In the genomic region with DNA sequence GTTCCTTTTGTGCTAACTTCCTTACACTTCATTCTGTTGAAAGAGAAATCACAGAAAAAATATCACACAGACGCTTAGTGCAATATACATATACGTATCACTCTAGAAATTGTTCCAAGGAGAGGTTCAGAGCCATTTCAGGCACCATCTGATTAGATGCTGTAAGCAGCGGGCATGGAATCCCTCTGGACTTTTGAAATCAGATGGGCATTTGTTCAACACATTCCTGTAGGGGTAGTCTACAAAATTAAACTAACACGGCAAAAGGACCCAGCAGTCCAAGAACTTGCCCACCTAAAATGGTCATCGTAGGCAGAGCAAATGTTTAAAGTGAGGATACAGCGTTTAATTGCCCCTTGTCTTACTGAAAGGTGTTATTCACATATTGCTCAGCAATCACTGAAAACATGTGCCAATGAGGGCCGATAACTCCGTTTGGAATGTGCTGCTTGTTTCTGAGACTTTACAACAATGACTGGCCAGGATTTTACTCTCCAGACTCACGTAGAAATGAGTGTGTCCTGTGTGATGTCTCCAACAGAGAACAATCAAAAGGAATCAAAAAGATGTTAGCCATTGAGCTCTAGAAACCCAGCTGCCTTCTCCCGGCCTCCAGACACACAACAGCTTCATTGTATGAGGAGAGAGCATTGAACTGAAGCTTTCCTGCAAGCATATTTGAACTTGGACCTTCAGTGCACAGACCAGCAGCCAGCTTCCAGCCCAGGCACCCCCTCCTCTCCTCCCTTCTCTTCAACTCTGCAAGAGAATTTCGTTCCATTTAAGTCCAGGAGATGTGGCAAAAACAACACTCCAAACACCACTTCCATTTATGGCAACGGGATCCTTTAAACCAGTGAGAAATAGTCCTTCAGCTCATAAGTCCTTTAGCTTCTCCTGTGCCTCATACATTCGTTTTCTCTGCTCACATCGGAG, we compare ENCODE assay signal across 1 cellular context.
TF ChIP-seq lines count a peak whose summit lies in the region.

No MANE protein-coding gene starts in this region.

TF ChIP-seq in HepG2, 621 proteins besides CTCF, POLR2A, EP300 and RAD21 (continued from another document):
- no peak for TF ChIP-seq SNRNP70 (IDR thresholded peaks at IDR 0.05; ENCODE audit: low read depth, low read length)
- TF ChIP-seq ZFP90 (CRISPR knock-in tag; IDR thresholded peaks at IDR 0.05; ENCODE audit: borderline replicate concordance) = no peak
- TF ChIP-seq, protein P1, sequence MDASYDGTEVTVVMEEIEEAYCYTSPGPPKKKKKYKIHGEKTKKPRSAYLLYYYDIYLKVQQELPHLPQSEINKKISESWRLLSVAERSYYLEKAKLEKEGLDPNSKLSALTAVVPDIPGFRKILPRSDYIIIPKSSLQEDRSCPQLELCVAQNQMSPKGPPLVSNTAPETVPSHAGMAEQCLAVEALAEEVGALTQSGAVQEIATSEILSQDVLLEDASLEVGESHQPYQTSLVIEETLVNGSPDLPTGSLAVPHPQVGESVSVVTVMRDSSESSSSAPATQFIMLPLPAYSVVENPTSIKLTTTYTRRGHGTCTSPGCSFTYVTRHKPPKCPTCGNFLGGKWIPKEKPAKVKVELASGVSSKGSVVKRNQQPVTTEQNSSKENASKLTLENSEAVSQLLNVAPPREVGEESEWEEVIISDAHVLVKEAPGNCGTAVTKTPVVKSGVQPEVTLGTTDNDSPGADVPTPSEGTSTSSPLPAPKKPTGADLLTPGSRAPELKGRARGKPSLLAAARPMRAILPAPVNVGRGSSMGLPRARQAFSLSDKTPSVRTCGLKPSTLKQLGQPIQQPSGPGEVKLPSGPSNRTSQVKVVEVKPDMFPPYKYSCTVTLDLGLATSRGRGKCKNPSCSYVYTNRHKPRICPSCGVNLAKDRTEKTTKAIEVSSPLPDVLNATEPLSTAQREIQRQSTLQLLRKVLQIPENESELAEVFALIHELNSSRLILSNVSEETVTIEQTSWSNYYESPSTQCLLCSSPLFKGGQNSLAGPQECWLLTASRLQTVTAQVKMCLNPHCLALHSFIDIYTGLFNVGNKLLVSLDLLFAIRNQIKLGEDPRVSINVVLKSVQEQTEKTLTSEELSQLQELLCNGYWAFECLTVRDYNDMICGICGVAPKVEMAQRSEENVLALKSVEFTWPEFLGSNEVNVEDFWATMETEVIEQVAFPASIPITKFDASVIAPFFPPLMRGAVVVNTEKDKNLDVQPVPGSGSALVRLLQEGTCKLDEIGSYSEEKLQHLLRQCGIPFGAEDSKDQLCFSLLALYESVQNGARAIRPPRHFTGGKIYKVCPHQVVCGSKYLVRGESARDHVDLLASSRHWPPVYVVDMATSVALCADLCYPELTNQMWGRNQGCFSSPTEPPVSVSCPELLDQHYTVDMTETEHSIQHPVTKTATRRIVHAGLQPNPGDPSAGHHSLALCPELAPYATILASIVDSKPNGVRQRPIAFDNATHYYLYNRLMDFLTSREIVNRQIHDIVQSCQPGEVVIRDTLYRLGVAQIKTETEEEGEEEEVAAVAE (CRISPR knock-in tag; IDR thresholded peaks at IDR 0.05; ENCODE audit: borderline replicate concordance) = no peak
- TF ChIP-seq ZBTB8A (CRISPR knock-in tag; IDR thresholded peaks at IDR 0.05; ENCODE audit: borderline replicate concordance, low read depth) = no peak
- TF ChIP-seq, protein P2, sequence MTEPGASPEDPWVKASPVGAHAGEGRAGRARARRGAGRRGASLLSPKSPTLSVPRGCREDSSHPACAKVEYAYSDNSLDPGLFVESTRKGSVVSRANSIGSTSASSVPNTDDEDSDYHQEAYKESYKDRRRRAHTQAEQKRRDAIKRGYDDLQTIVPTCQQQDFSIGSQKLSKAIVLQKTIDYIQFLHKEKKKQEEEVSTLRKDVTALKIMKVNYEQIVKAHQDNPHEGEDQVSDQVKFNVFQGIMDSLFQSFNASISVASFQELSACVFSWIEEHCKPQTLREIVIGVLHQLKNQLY (CRISPR knock-in tag; IDR thresholded peaks at IDR 0.05) = no peak
